ENCODE assay signal across 8 cellular contexts in genomic region chr12:64608901-64609542, GRCh38. TPM values are rescaled to one million over a fixed set of nuclear protein-coding genes. Genes with fewer than 3 reads are reported as not detected.
A peak's percentile ranks its signal among the peaks of the same experiment; 100 is the strongest.
DNase-seq lines count a peak whose midpoint lies in the region; ATAC-seq and TF ChIP-seq lines count a peak whose summit lies in the region.

No MANE protein-coding gene starts in this region.

- H3K4me1 ChIP-seq in cardiac muscle cell (ENCODE audit: low read depth) (peaks cover 3% of the 10 kb centered on the region), endodermal cell (ENCODE audit: control insufficient read depth, insufficient read depth, low read length) (no peaks in the 10 kb centered on the region), muscle layer of colon (ENCODE audit: insufficient read depth, low read length) (peaks cover 14% of the 10 kb centered on the region), urinary bladder (ENCODE audit: insufficient read depth) (no peaks in the 10 kb centered on the region)

- WGBS in endodermal cell (ENCODE audit: insufficient coverage in 1 of 2, insufficient read length in 1 of 2), 2 experiments, result 5 to 7% methylated on average over 9 to 16 of the region's 16 CpGs
- 3% methylated on average over 16 of the region's 16 CpGs for WGBS in urinary bladder

- H3K36me3 ChIP-seq in cardiac muscle cell, result no peaks in the 10 kb centered on the region
- H3K36me3 ChIP-seq in endodermal cell (ENCODE audit: control insufficient read depth, insufficient read depth, low read length), result no peaks in the 10 kb centered on the region
- no peaks in the 10 kb centered on the region for H3K36me3 ChIP-seq in muscle layer of colon (ENCODE audit: insufficient read depth, low read length)
- H3K36me3 ChIP-seq in urinary bladder (ENCODE audit: insufficient read depth), result no peaks in the 10 kb centered on the region

- H3K27ac Mint-ChIP-seq in endodermal cell, result peak overlapping the region; percentile 93

- peak overlapping the region; percentile 64 for H3K9ac ChIP-seq in endodermal cell (ENCODE audit: extremely low read depth, low read length, poor library complexity, severe bottlenecking)
- peak overlapping the region; percentile 18 for H3K9ac ChIP-seq in muscle layer of colon (ENCODE audit: low read length)

- no peaks in the 10 kb centered on the region for H3K27me3 Mint-ChIP-seq in endodermal cell (ENCODE audit: insufficient read depth)

- intact Hi-C loops in cardiac septum (cut with DNase I), result no loop called here

- peak; percentile 27 for ATAC-seq in HG02798 (IDR thresholded peaks at IDR 0.05; ENCODE audit: poor library complexity, unreplicated experiment)

- H3K4me1 Mint-ChIP-seq in endodermal cell, result peaks cover 17% of the 10 kb centered on the region

- H3K4me3 Mint-ChIP-seq in endodermal cell, result peak overlapping the region; percentile 92

- DNase-seq in cardiac muscle cell (ENCODE audit: low read depth in 1 of 2, low spot score in 1 of 2) (peak; percentile 30 to 49), cardiac septum (ENCODE audit: low spot score) (no peak), NCI-H226 (peak; percentile 77), endodermal cell (peak; percentile 86)
- DNase-seq in activated CD4-positive, alpha-beta T cell treated with anti-CD3 and anti-CD28 coated beads for 48 hours, result peak; percentile 49

- H3K36me3 Mint-ChIP-seq in endodermal cell (ENCODE audit: low read depth), result peaks cover 10% of the 10 kb centered on the region

- H3K4me3 ChIP-seq in cardiac muscle cell (peak overlapping the region; percentile 78), endodermal cell (ENCODE audit: low read length) (peak overlapping the region; percentile 89), muscle layer of colon (ENCODE audit: low read depth in 1 of 2, low read length in 2 of 2) (peak overlapping the region; percentile 56 to 81), urinary bladder (ENCODE audit: low read depth, low read length) (peak overlapping the region; percentile 85)

- H3K27me3 ChIP-seq in cardiac muscle cell, result no peaks in the 10 kb centered on the region
- H3K27me3 ChIP-seq in endodermal cell (ENCODE audit: control insufficient read depth, insufficient read depth, low read length, poor library complexity, severe bottlenecking), result no peaks in the 10 kb centered on the region
- H3K27me3 ChIP-seq in muscle layer of colon (ENCODE audit: control insufficient read depth in 1 of 2, insufficient read depth in 2 of 2, low read length in 2 of 2), result no peaks in the 10 kb centered on the region

- peak; percentile 20 for TF ChIP-seq CTCF in cardiac muscle cell (IDR thresholded peaks at IDR 0.05; ENCODE audit: low read depth, low read length)
- peak; percentile 26 for TF ChIP-seq CTCF in endodermal cell (conservative IDR thresholded peaks at IDR 0.05)

- peak overlapping the region; percentile 83 for H3K27ac ChIP-seq in cardiac muscle cell
- no peak overlapping the region for H3K27ac ChIP-seq in endodermal cell (ENCODE audit: low read depth, low read length)
- H3K27ac ChIP-seq in muscle layer of colon (ENCODE audit: low read depth, low read length), result peak overlapping the region; percentile 93
- peak overlapping the region; percentile 46 for H3K27ac ChIP-seq in urinary bladder (ENCODE audit: low read depth)

- H3K9me3 Mint-ChIP-seq in endodermal cell, result no peaks in the 10 kb centered on the region

- H3K9me3 ChIP-seq in cardiac muscle cell (ENCODE audit: low read depth), result no peaks in the 10 kb centered on the region
- H3K9me3 ChIP-seq in endodermal cell (ENCODE audit: control insufficient read depth, low read length), result no peaks in the 10 kb centered on the region
- H3K9me3 ChIP-seq in muscle layer of colon (ENCODE audit: low read length), result no peaks in the 10 kb centered on the region

RNA-seq across cellular contexts. Expression of gene RASSF3, which starts 1.3 kb away (rescaled TPM):
- total RNA-seq in cardiac muscle cell (16.9 and 23.6 TPM in 2 replicates), cardiac septum (98.8 TPM), endodermal cell (10 to 100 TPM; 52.0 to 54.5 TPM), urinary bladder (50.4 TPM)
- polyA plus RNA-seq in cardiac muscle cell (3.5 and 4.8 TPM in 2 replicates), urinary bladder (112 TPM)
- polyA plus RNA-seq in endodermal cell (2013, experiment 1 of 2), result 16.7 TPM
- 17.8 TPM for polyA plus RNA-seq in endodermal cell (2013, experiment 2 of 2)
